8 cellular contexts compared by ENCODE assay signal in the genomic region with DNA sequence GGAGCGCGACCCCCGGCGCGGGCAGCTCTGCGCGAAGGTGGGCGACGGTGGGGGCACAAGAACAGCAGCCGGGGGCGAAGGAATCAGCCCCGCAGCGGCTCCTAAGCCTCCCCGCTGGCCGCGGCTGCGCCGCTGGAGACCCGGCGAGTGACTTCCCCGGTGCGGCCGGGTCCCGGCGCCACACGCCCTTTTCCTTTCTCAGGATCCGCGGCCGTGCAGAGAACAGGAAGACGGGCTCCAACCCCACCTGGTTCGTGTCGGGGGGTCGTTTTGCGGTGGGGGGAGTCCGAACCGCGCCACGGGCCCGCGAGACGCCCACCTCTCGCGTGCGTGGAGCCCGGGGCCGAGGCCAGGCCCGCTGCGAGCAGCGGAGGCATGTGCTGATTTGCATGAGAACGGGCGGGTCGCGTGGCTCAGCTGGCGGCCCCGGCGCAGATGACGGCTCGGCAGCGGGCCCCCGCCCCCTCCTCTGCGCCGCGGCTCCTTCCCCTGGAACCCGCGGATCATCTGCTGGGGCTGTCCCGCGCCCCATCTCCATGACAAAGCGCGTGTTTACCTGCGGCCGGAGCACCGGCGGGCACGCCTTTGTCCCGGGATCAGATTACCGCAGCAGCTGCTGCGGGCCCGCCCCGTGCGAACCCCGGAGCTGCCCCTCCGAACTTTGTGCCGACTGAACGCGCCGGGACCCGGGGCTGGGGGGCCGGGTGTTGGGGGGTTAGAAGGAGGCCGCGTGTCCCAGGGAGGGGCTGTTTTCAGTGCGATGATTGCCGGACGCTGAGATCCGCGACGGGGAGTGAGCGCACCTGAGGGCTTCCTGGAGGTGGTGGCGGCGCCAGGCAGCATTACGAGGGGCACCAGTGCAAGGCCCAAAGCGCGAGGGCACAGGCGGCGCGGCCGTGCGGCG. TPM values are rescaled to one million over a fixed set of nuclear protein-coding genes. Genes with fewer than 3 reads are reported as not detected.
DNase-seq lines count a peak whose midpoint lies in the region; ATAC-seq and TF ChIP-seq lines count a peak whose summit lies in the region.

No MANE protein-coding gene starts in this region.

- no peaks in the 10 kb centered on the region for H3K79me2 ChIP-seq in neural cell (replicated peaks; ENCODE audit: insufficient read depth, low read length)

- H3K4me3 ChIP-seq in esophagus squamous epithelium, result peak overlapping the region; percentile 33 to 75 (median 46)
- peak overlapping the region; percentile 74 for H3K4me3 ChIP-seq in neural cell (ENCODE audit: low read length)

- peak overlapping the region; percentile 47 for H3K4me2 ChIP-seq in neural cell (ENCODE audit: low read length)

- peak overlapping the region; percentile 54 for H3K4me3 Mint-ChIP-seq in activated CD4-positive, alpha-beta T cell treated with anti-CD3 and anti-CD28 coated beads, Interleukin-2, amount 10 ng/mL, durations not matched to agents 7 days and 5 days

- H3K36me3 Mint-ChIP-seq in activated CD4-positive, alpha-beta T cell treated with anti-CD3 and anti-CD28 coated beads, Interleukin-2, amount 10 ng/mL, durations not matched to agents 7 days and 5 days (ENCODE audit: low read depth), result no peaks in the 10 kb centered on the region

- H3K27ac ChIP-seq in esophagus squamous epithelium, result peak overlapping the region in 3 of 4 donors; percentile 23 to 54 (median 45)
- no peak overlapping the region for H3K27ac ChIP-seq in neural cell (ENCODE audit: low read length)

- H3K36me3 ChIP-seq in esophagus squamous epithelium, result no peaks in the 10 kb centered on the region
- H3K36me3 ChIP-seq in neural cell (ENCODE audit: insufficient read depth, low read length), result no peaks in the 10 kb centered on the region

- H3K9me2 ChIP-seq in neural cell (ENCODE audit: insufficient read depth, low read length), result no peaks in the 10 kb centered on the region

- peaks cover 78% of the 10 kb centered on the region for H3K27me3 Mint-ChIP-seq in activated CD4-positive, alpha-beta T cell treated with anti-CD3 and anti-CD28 coated beads, Interleukin-2, amount 10 ng/mL, durations not matched to agents 7 days and 5 days

- H3K4me1 ChIP-seq in esophagus squamous epithelium, result peaks cover 25 to 60% (median 37%) of the 10 kb centered on the region in 3 donors

- peak; percentile 55 for ATAC-seq in GM21526 (IDR thresholded peaks at IDR 0.05; ENCODE audit: low FRiP score, unreplicated experiment)

- CTCF ChIA-PET in activated CD4-positive, alpha-beta T cell treated with anti-CD3 and anti-CD28 coated beads, Interleukin-2, amount 10 ng/mL, durations not matched to agents 7 days and 5 days (lab: Charles Lee), result interaction anchor here (1.7 kb wide), 1 partner anchor 9 kb away, joined by 8 read pairs; no protein-coding TSS in a partner anchor

- H3K27ac Mint-ChIP-seq in activated CD4-positive, alpha-beta T cell treated with anti-CD3 and anti-CD28 coated beads, Interleukin-2, amount 10 ng/mL, durations not matched to agents 7 days and 5 days, result no peak overlapping the region

- no peaks in the 10 kb centered on the region for H4K20me1 ChIP-seq in neural cell (ENCODE audit: insufficient read depth)

- H3K4me1 Mint-ChIP-seq in activated CD4-positive, alpha-beta T cell treated with anti-CD3 and anti-CD28 coated beads, Interleukin-2, amount 10 ng/mL, durations not matched to agents 7 days and 5 days, result peaks cover 27% of the 10 kb centered on the region

- TF ChIP-seq POLR2A in esophagus squamous epithelium (IDR thresholded peaks at IDR 0.05), result peak in 1 of 4 donors; percentile 20

- peaks cover 4% of the 10 kb centered on the region for H3K9me3 Mint-ChIP-seq in activated CD4-positive, alpha-beta T cell treated with anti-CD3 and anti-CD28 coated beads, Interleukin-2, amount 10 ng/mL, durations not matched to agents 7 days and 5 days

- DNase-seq in DMS79 treated with DMSO at 0.1 percent for 48 hours (lab: John Stamatoyannopoulos, UW) (peak; percentile 43), KBM-7 (peak; percentile 67), esophagus squamous epithelium (lab: John Stamatoyannopoulos, UW) (no peak), posterior vena cava (ENCODE audit: low spot score) (no peak), NCI-H524 treated with DMSO at 0.1 percent for 48 hours (lab: John Stamatoyannopoulos, UW) (no peak)
- no peak for DNase-seq in activated CD4-positive, alpha-beta T cell treated with anti-CD3 and anti-CD28 coated beads, Interleukin-2, amount 10 ng/mL, durations not matched to agents 7 days and 5 days

- WGBS in esophagus squamous epithelium, 2 donors, result no CpG with 5 or more reads among the region's 108 CpGs

- in situ Hi-C loops in KBM-7 (cut with MboI; ENCODE audit: low pct_unique_long_range_greater_than_20kb, low sequenced_read_pairs), result loop anchor here (10.0 kb wide), 1 partner anchor 131 kb away; no protein-coding TSS in a partner anchor

- H3K9me3 ChIP-seq in esophagus squamous epithelium (no peaks in the 10 kb centered on the region), neural cell (ENCODE audit: low read length) (no peaks in the 10 kb centered on the region)

- intact Hi-C loops in esophagus squamous epithelium (cut with DNase I), result no loop called here
- intact Hi-C loops in posterior vena cava (cut with DNase I), result no loop called here

- H2AFZ ChIP-seq in neural cell (ENCODE audit: low read depth, low read length), result peak overlapping the region; percentile 14

- peak overlapping the region; percentile 75 for H3K9ac ChIP-seq in neural cell (ENCODE audit: low read length)

- POLR2A ChIA-PET in activated CD4-positive, alpha-beta T cell treated with anti-CD3 and anti-CD28 coated beads, Interleukin-2, amount 10 ng/mL, durations not matched to agents 7 days and 5 days (lab: Charles Lee), result no interaction called here

- peaks cover 3% of the 10 kb centered on the region for H3F3A ChIP-seq in neural cell (ENCODE audit: insufficient read depth, low read length, poor library complexity, severe bottlenecking)

- TF ChIP-seq EP300 in neural cell (conservative IDR thresholded peaks at IDR 0.05; ENCODE audit: poor library complexity, severe bottlenecking), result no peak

- H3K27me3 ChIP-seq in esophagus squamous epithelium (peaks cover 5 to 91% (median 13%) of the 10 kb centered on the region in 4 donors), neural cell (ENCODE audit: insufficient read depth, low read depth, low read length) (peaks cover 32% of the 10 kb centered on the region)

- TF ChIP-seq CTCF in esophagus squamous epithelium (IDR thresholded peaks at IDR 0.05), result no peak
- no peak for TF ChIP-seq CTCF in neural cell (IDR thresholded peaks at IDR 0.05; ENCODE audit: poor library complexity, severe bottlenecking)

- TF ChIP-seq RAD21 in neural cell (conservative IDR thresholded peaks at IDR 0.05), result no peak

TF ChIP-seq in neural cell, 6 proteins besides CTCF, POLR2A, EP300 and RAD21:
- TF ChIP-seq POLR2AphosphoS5 (IDR thresholded peaks at IDR 0.05), result peak; percentile 74
- no peak for TF ChIP-seq EZH2 (IDR thresholded peaks at IDR 0.05; ENCODE audit: borderline replicate concordance, insufficient read depth, low read length, poor library complexity, severe bottlenecking)
- no peak for TF ChIP-seq SMC3 (conservative IDR thresholded peaks at IDR 0.05; ENCODE audit: poor library complexity)
- peak; percentile 86 for TF ChIP-seq MXI1 (conservative IDR thresholded peaks at IDR 0.05; ENCODE audit: poor library complexity, severe bottlenecking)
- no peak for TF ChIP-seq TAF1 (IDR thresholded peaks at IDR 0.05; ENCODE audit: low read depth)
- TF ChIP-seq, protein P1, sequence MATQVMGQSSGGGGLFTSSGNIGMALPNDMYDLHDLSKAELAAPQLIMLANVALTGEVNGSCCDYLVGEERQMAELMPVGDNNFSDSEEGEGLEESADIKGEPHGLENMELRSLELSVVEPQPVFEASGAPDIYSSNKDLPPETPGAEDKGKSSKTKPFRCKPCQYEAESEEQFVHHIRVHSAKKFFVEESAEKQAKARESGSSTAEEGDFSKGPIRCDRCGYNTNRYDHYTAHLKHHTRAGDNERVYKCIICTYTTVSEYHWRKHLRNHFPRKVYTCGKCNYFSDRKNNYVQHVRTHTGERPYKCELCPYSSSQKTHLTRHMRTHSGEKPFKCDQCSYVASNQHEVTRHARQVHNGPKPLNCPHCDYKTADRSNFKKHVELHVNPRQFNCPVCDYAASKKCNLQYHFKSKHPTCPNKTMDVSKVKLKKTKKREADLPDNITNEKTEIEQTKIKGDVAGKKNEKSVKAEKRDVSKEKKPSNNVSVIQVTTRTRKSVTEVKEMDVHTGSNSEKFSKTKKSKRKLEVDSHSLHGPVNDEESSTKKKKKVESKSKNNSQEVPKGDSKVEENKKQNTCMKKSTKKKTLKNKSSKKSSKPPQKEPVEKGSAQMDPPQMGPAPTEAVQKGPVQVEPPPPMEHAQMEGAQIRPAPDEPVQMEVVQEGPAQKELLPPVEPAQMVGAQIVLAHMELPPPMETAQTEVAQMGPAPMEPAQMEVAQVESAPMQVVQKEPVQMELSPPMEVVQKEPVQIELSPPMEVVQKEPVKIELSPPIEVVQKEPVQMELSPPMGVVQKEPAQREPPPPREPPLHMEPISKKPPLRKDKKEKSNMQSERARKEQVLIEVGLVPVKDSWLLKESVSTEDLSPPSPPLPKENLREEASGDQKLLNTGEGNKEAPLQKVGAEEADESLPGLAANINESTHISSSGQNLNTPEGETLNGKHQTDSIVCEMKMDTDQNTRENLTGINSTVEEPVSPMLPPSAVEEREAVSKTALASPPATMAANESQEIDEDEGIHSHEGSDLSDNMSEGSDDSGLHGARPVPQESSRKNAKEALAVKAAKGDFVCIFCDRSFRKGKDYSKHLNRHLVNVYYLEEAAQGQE (IDR thresholded peaks at IDR 0.05; ENCODE audit: borderline replicate concordance), result peak; percentile 56

RNA-seq across cellular contexts. Expression of a gene that starts 4.9 kb away (rescaled TPM):
- under 1 TPM; 0.55 to 0.58 TPM for total RNA-seq in activated CD4-positive, alpha-beta T cell treated with anti-CD3 and anti-CD28 coated beads, Interleukin-2, amount 10 ng/mL, durations not matched to agents 7 days and 5 days
- total RNA-seq in esophagus squamous epithelium (10 to 100 TPM in 3 of 4 donors, 1 to 10 TPM in 1; 8.3 to 37.6 (median 15.1) TPM), posterior vena cava (10 to 100 TPM in 1 of 2 donors, 1 to 10 TPM in 1; 9.6 to 14.1 TPM)
- polyA plus RNA-seq in neural cell, result 24.6 and 26.1 TPM in 2 replicates
- 25.9 and 26.1 TPM in 2 replicates for polyA minus RNA-seq in neural cell

RNA-seq across cellular contexts. Expression of a gene that starts 10.8 kb away (rescaled TPM):
- total RNA-seq in activated CD4-positive, alpha-beta T cell treated with anti-CD3 and anti-CD28 coated beads, Interleukin-2, amount 10 ng/mL, durations not matched to agents 7 days and 5 days, result 10 to 100 TPM; 29.8 to 33.0 TPM
- total RNA-seq in esophagus squamous epithelium (10 to 100 TPM in 3 of 4 donors, 1 to 10 TPM in 1; 8.4 to 25.6 (median 12.9) TPM), posterior vena cava (10 to 100 TPM; 18.7 to 25.3 TPM)
- 14.1 and 17.9 TPM in 2 replicates for polyA plus RNA-seq in neural cell
- 43.6 and 48.9 TPM in 2 replicates for polyA minus RNA-seq in neural cell

Comparison
In these comparisons a context has a peak if more than half of its experiments do, and no peak if none do; other contexts are left out.
1. DNase-seq: peak in DMS79 treated with DMSO at 0.1 percent for 48 hours (single experiment) and KBM-7 (single experiment); none in activated CD4-positive, alpha-beta T cell treated with anti-CD3 and anti-CD28 coated beads, Interleukin-2, amount 10 ng/mL, durations not matched to agents 7 days and 5 days (single experiment), esophagus squamous epithelium (single experiment), posterior vena cava (single experiment) and NCI-H524 treated with DMSO at 0.1 percent for 48 hours (single experiment).
2. RNA of a gene that starts 4.9 kb away (total RNA-seq): 8.3 to 37.6 TPM in esophagus squamous epithelium and 9.6 to 14.1 TPM in posterior vena cava; 0.55 to 0.58 TPM in activated CD4-positive, alpha-beta T cell treated with anti-CD3 and anti-CD28 coated beads, Interleukin-2, amount 10 ng/mL, durations not matched to agents 7 days and 5 days; every median in the first group is over 4 times any median in the second.